In genomic region chr19:52946322-52947310, GRCh38 we compare ENCODE assay signal across 12 cellular contexts. TPM values are rescaled to one million over a fixed set of nuclear protein-coding genes. Genes with fewer than 3 reads are reported as not detected.
DNase-seq lines count a peak whose midpoint lies in the region; ATAC-seq and TF ChIP-seq lines count a peak whose summit lies in the region.
"Had no signal": no experiment of that assay in that cellular context is flagged by ENCODE, and none has a peak within 500 bp of the region (broad histone marks: within the 10 kb centered on the region; RNA-seq: fewer than 3 reads in every experiment).

No MANE protein-coding gene starts in this region.

- peak overlapping the region; percentile 7 for H2AFZ ChIP-seq in mammary epithelial cell (ENCODE audit: low read depth, low read length)

- no peak for ATAC-seq in GM18520 (IDR thresholded peaks at IDR 0.05; ENCODE audit: unreplicated experiment)
- ATAC-seq: activated CD4-positive, CD25-positive, alpha-beta regulatory T cell treated with anti-CD3 and anti-CD28 coated beads, Interleukin-2, amount 50 U/mL, for 24 hours had no signal

- intact Hi-C loops in mammary epithelial cell (cut with micrococcal nuclease) = no loop called here
- intact Hi-C loops in stomach (cut with DNase I; ENCODE audit: low total_unique reads) = no loop called here

- CTCF ChIA-PET in mammary epithelial cell (lab: Charles Lee; ENCODE audit: low non-redundant PET) = no interaction called here

- no TSS peak for BruUV-seq in mammary epithelial cell (replicated peaks; lab: Mats Ljungman, UMichigan)

- H3K4me3 ChIP-seq in mammary epithelial cell (replicated peaks in 1 of 3; ENCODE audit: insufficient read depth in 1 of 3, low read depth in 2 of 3, low read length in 3 of 3) (no peak overlapping the region), stomach (peak overlapping the region in 1 of 4 donors; percentile 34)

- H3K27ac ChIP-seq in mammary epithelial cell (ENCODE audit: insufficient read depth, low read depth, low read length) = no peak overlapping the region
- peak overlapping the region in 4 of 5 donors; percentile 93 to 95 (median 94) for H3K27ac ChIP-seq in stomach
- H3K27ac ChIP-seq: 22Rv1 had no signal

- H3K9me3 ChIP-seq in mammary epithelial cell (replicated peaks; ENCODE audit: insufficient read depth, low read length) = peaks cover 63% of the 10 kb centered on the region
- peaks cover 49 to 61% (median 57%) of the 10 kb centered on the region in 4 donors for H3K9me3 ChIP-seq in stomach

- no peak overlapping the region for H3K4me2 ChIP-seq in mammary epithelial cell (ENCODE audit: insufficient read depth, low read depth, low read length)

- WGBS in mammary epithelial cell (ENCODE audit: low coverage, missing lambda C conversion rate) = 44% methylated on average over 19 of the region's 39 CpGs
- WGBS in stomach, 5 donors = 26 to 49% (median 42%) methylated on average over 36 to 39 of the region's 39 CpGs

- no peak for TF ChIP-seq EP300 in stomach (IDR thresholded peaks at IDR 0.05)

- peaks cover 4% of the 10 kb centered on the region for H3K79me2 ChIP-seq in mammary epithelial cell (ENCODE audit: insufficient read depth, low read length)

- H3K36me3 ChIP-seq in mammary epithelial cell (ENCODE audit: insufficient read depth, low read length) (peaks cover 2% of the 10 kb centered on the region), stomach (peaks cover 18 to 36% (median 24%) of the 10 kb centered on the region in 4 donors)

- H3K27me3 ChIP-seq in mammary epithelial cell (ENCODE audit: insufficient read depth, low read length) (no peaks in the 10 kb centered on the region), stomach (no peaks in the 10 kb centered on the region)

- no peaks in the 10 kb centered on the region for H4K20me1 ChIP-seq in mammary epithelial cell (ENCODE audit: insufficient read depth, low read length)

- DNase-seq in NCI-H187 (lab: John Stamatoyannopoulos, UW) = peak; percentile 38 to 59
- no peak for DNase-seq in NCI-H187 treated with DMSO at 0.1 percent for 48 hours (lab: John Stamatoyannopoulos, UW)
- no peak for DNase-seq in mammary epithelial cell
- peak; percentile 90 for DNase-seq in iPS-NIHi11 (ENCODE audit: low spot score)
- DNase-seq in stomach = peak; percentile 87
- no peak for DNase-seq in HPDE6-E6E7 (ENCODE audit: extremely low spot score)
- DNase-seq in DMS153 treated with DMSO at 0.1 percent for 48 hours (lab: John Stamatoyannopoulos, UW; ENCODE audit: unreplicated experiment) = no peak
- DNase-seq: erythroblast, GDM1 had no signal

- in situ Hi-C loops in mammary epithelial cell (cut with MboI; ENCODE audit: low sequenced_read_pairs in 2 of 2) = no loop called here

- H3K4me1 ChIP-seq in mammary epithelial cell (ENCODE audit: insufficient read depth, low read length) (peaks cover 10% of the 10 kb centered on the region), stomach (peaks cover 0 to 22% (median 15%) of the 10 kb centered on the region in 4 donors)

- TF ChIP-seq CTCF in mammary epithelial cell (conservative IDR thresholded peaks at IDR 0.05 in 1 of 2, IDR thresholded peaks at IDR 0.05 in 1 of 2; ENCODE audit: extremely low read depth in 1 of 2, insufficient read depth in 1 of 2, low read depth in 1 of 2, low read length in 2 of 2) (no peak), stomach (IDR thresholded peaks at IDR 0.05) (no peak)

- dilution Hi-C loops in mammary epithelial cell (cut with HindIII; ENCODE audit: low sequenced_read_pairs) = no loop called here

- no peak for TF ChIP-seq POLR2A in stomach (IDR thresholded peaks at IDR 0.05)

- no peak overlapping the region for H3K9ac ChIP-seq in mammary epithelial cell (ENCODE audit: insufficient read depth, low read length)

RNA-seq across cellular contexts. Expression of gene ZNF816, which starts 16.1 kb away (rescaled TPM):
- 10 to 100 TPM in 1 of 2 donors, 1 to 10 TPM in 1; 6.0 to 10.8 TPM for total RNA-seq in mammary epithelial cell
- polyA plus RNA-seq in mammary epithelial cell = 3.8 TPM
- 13.7 TPM for polyA minus RNA-seq in mammary epithelial cell
- total RNA-seq in stomach = 10 to 100 TPM in 4 of 5 donors, 1 to 10 TPM in 1; 2.9 to 41.4 (median 16.9) TPM
- 1 to 10 TPM; 3.2 to 4.0 (median 3.8) TPM for polyA plus RNA-seq in stomach

RNA-seq across cellular contexts. Expression of gene ZNF888, which starts 23.4 kb away (rescaled TPM):
- total RNA-seq in mammary epithelial cell (1 to 10 TPM; 5.7 to 6.0 TPM), stomach (10 to 100 TPM in 2 of 5 donors, 1 to 10 TPM in 2, under 1 TPM in 1; 0.29 to 13.4 (median 9.3) TPM)
- polyA plus RNA-seq in mammary epithelial cell (2.3 TPM), stomach (1 to 10 TPM; 2.6 to 5.7 (median 3.9) TPM)
- polyA minus RNA-seq in mammary epithelial cell = 9.3 TPM

RNA-seq across cellular contexts. Expression of gene ZNF320, which starts 49.2 kb away (rescaled TPM):
- total RNA-seq in mammary epithelial cell = 10 to 100 TPM; 13.3 to 18.5 TPM
- polyA plus RNA-seq in mammary epithelial cell = 9.8 TPM
- polyA minus RNA-seq in mammary epithelial cell = 12.4 TPM
- total RNA-seq in stomach = 10 to 100 TPM in 4 of 5 donors, not detected in 1; 23.5 to 94.6 (median 33.2) TPM
- polyA plus RNA-seq in stomach = 1 to 10 TPM in 2 of 3 donors, not detected in 1; 3.0 to 3.7 TPM

Comparison
In these comparisons a context has a peak if more than half of its experiments do, and no peak if none do; other contexts are left out.
1. DNase-seq: peak in NCI-H187 (2 of 2), iPS-NIHi11 (single experiment) and stomach (single experiment); none in NCI-H187 treated with DMSO at 0.1 percent for 48 hours (single experiment), mammary epithelial cell (single experiment), HPDE6-E6E7 (single experiment) and DMS153 treated with DMSO at 0.1 percent for 48 hours (single experiment).